11 cellular contexts compared by ENCODE assay signal in genomic region chr21:17793271-17793670, GRCh38. TPM values are rescaled to one million over a fixed set of nuclear protein-coding genes. Genes with fewer than 3 reads are reported as not detected.
DNase-seq lines count a peak whose midpoint lies in the region; ATAC-seq and TF ChIP-seq lines count a peak whose summit lies in the region.
"Had no signal": no experiment of that assay in that cellular context is flagged by ENCODE, and none has a peak within 500 bp of the region (broad histone marks: within the 10 kb centered on the region; RNA-seq: fewer than 3 reads in every experiment).

No MANE protein-coding gene starts in this region.

- peak overlapping the region; percentile 59 for H3K4me3 Mint-ChIP-seq in activated CD4-positive, alpha-beta memory T cell treated with anti-CD3 and anti-CD28 coated beads for 36 hours
- H3K4me3 Mint-ChIP-seq in naive thymus-derived CD8-positive, alpha-beta T cell, result peak overlapping the region; percentile 65 to 82 (median 79)
- H3K4me3 Mint-ChIP-seq: H9, type B pancreatic cell had no signal

- CTCF ChIA-PET in activated CD4-positive, alpha-beta memory T cell treated with anti-CD3 and anti-CD28 coated beads for 36 hours (lab: Charles Lee), result interaction anchor here (0.9 kb wide), 1 partner anchor 10 kb away, joined by 3 read pairs; no protein-coding TSS in a partner anchor

- H3K27ac Mint-ChIP-seq in activated CD4-positive, alpha-beta memory T cell treated with anti-CD3 and anti-CD28 coated beads for 36 hours, result peak overlapping the region; percentile 86
- peak overlapping the region; percentile 32 to 93 (median 90) for H3K27ac Mint-ChIP-seq in naive thymus-derived CD8-positive, alpha-beta T cell
- H3K27ac Mint-ChIP-seq: type B pancreatic cell had no signal

- H3K36me3 Mint-ChIP-seq in activated CD4-positive, alpha-beta memory T cell treated with anti-CD3 and anti-CD28 coated beads for 36 hours, result peaks cover 31% of the 10 kb centered on the region
- peaks cover 0 to 42% (median 10%) of the 10 kb centered on the region in 3 donors for H3K36me3 Mint-ChIP-seq in naive thymus-derived CD8-positive, alpha-beta T cell

- POLR2A ChIA-PET in activated CD4-positive, alpha-beta memory T cell treated with anti-CD3 and anti-CD28 coated beads for 36 hours (lab: Charles Lee), result no interaction called here
- POLR2A ChIA-PET in naive thymus-derived CD8-positive, alpha-beta T cell (lab: Charles Lee), result no interaction called here

- H3K4me3 ChIP-seq in GM12865 (ENCODE audit: low read depth, low read length), result peak overlapping the region; percentile 55

- intact Hi-C loops in activated CD4-positive, alpha-beta memory T cell treated with anti-CD3 and anti-CD28 coated beads for 36 hours (cut with micrococcal nuclease), result loop anchor here (1.0 kb wide), 2 partner anchors 9 to 25 kb away; no protein-coding TSS in a partner anchor

- DNase-seq in GM12865 (ENCODE audit: low read depth) (no peak), GOT3 (lab: John Stamatoyannopoulos, UW) (no peak), SKM-1 treated with dmso at 0.1 percent for 144 hours (lab: John Stamatoyannopoulos, UW; ENCODE audit: unreplicated experiment) (no peak), germinal center (ENCODE audit: low spot score) (no peak), NCI-H1930 (lab: John Stamatoyannopoulos, UW) (no peak)
- DNase-seq in activated CD4-positive, alpha-beta memory T cell treated with anti-CD3 and anti-CD28 coated beads for 36 hours, result peak; percentile 30
- no peak for DNase-seq in naive thymus-derived CD8-positive, alpha-beta T cell
- DNase-seq: caudate nucleus, H9 had no signal

- H3K9me3 Mint-ChIP-seq in activated CD4-positive, alpha-beta memory T cell treated with anti-CD3 and anti-CD28 coated beads for 36 hours, result no peaks in the 10 kb centered on the region
- no peaks in the 10 kb centered on the region for H3K9me3 Mint-ChIP-seq in naive thymus-derived CD8-positive, alpha-beta T cell
- H3K9me3 Mint-ChIP-seq: H9, type B pancreatic cell had no signal

- peaks cover 74% of the 10 kb centered on the region for H3K4me1 Mint-ChIP-seq in activated CD4-positive, alpha-beta memory T cell treated with anti-CD3 and anti-CD28 coated beads for 36 hours (ENCODE audit: low read depth)
- peaks cover 20 to 84% (median 55%) of the 10 kb centered on the region in 4 donors for H3K4me1 Mint-ChIP-seq in naive thymus-derived CD8-positive, alpha-beta T cell
- H3K4me1 Mint-ChIP-seq: H9 had no signal

- peak; percentile 28 for ATAC-seq in GM21528 (IDR thresholded peaks at IDR 0.05; ENCODE audit: low FRiP score, unreplicated experiment)
- no peak for ATAC-seq in naive thymus-derived CD8-positive, alpha-beta T cell

- TF ChIP-seq CTCF in GM12865 (IDR thresholded peaks at IDR 0.05; ENCODE audit: insufficient read depth, low read depth, low read length, missing control alignments), result no peak

- no peaks in the 10 kb centered on the region for H3K27me3 Mint-ChIP-seq in activated CD4-positive, alpha-beta memory T cell treated with anti-CD3 and anti-CD28 coated beads for 36 hours
- no peaks in the 10 kb centered on the region for H3K27me3 Mint-ChIP-seq in naive thymus-derived CD8-positive, alpha-beta T cell
- H3K27me3 Mint-ChIP-seq: type B pancreatic cell had no signal

RNA-seq across cellular contexts. Expression of gene C21orf91, which starts 25.9 kb away (rescaled TPM):
- total RNA-seq in activated CD4-positive, alpha-beta memory T cell treated with anti-CD3 and anti-CD28 coated beads for 36 hours, result 10 to 100 TPM; 23.6 to 24.1 TPM
- total RNA-seq in naive thymus-derived CD8-positive, alpha-beta T cell, result 10 to 100 TPM; 53.2 to 56.4 TPM
- 10 to 100 TPM; 30.7 to 40.3 (median 30.7) TPM for polyA plus RNA-seq in naive thymus-derived CD8-positive, alpha-beta T cell
